In the genomic region with DNA sequence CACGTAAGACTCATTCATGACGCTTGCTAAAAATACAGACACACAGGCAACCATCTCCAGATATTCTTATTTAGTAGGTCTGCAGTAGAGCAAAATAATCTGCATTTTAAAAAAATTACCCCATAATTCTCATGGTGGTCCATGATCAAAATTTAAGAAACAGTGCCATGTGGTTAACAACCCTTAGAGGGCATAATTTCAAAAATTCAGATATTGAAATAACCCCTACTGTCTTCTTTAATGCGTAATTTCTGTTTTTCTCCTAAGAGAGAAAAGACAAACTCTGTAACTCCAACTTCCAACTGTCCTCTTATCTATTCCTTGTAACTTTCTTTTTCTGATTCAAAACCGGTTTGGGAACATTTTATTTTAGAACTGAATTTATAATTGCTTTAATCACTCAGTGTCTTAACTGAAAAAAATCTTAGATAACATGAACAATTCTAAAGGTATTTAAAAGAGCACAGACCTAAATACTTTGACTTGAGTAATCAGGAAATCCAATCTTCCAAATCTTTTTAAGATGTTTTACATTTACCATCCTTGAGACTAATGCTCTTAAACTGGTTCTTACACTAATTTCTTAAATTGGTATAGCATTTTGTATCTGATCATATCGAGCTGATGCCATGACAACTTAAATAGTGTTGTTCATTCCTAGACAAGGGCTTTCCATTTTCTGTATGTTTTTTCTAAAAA, we compare ENCODE assay signal across 11 cellular contexts.
"Had no signal": no experiment of that assay in that cellular context is flagged by ENCODE, and none has a peak within 500 bp of the region (broad histone marks: within the 10 kb centered on the region; RNA-seq: fewer than 3 reads in every experiment).

No MANE protein-coding gene starts in this region.

- H3K27ac Mint-ChIP-seq: stimulated activated naive CD8-positive, alpha-beta T cell treated with anti-CD3 and anti-CD28 coated beads, Interleukin-15, Interleukin-2, amounts not matched to agents 100 ng/mL and 50 ng/mL, for 24 hours had no signal

- H3K27me3 ChIP-seq: ovary had no signal

- H3K4me3 Mint-ChIP-seq: stimulated activated naive CD8-positive, alpha-beta T cell treated with anti-CD3 and anti-CD28 coated beads, Interleukin-15, Interleukin-2, amounts not matched to agents 100 ng/mL and 50 ng/mL, for 24 hours had no signal

- H3K27ac ChIP-seq: epithelial cell of prostate, ovary had no signal

- DNase-seq: activated CD4-positive, alpha-beta T cell treated with anti-CD3 and anti-CD28 coated beads, Interleukin-2, amount 50 U/mL, for 48 hours; activated CD4-positive, CD25-positive, alpha-beta regulatory T cell treated with anti-CD3 and anti-CD28 coated beads, Interleukin-2, amount 50 U/mL, for 72 hours; activated CD8-positive, alpha-beta memory T cell treated with anti-CD3 and anti-CD28 coated beads, Interleukin-2, amount 50 U/mL, for 4 hours; activated naive CD4-positive, alpha-beta T cell treated with Interleukin-2 at 50 U/mL for 16 hours; effector memory CD4-positive, alpha-beta T cell; kidney glomerular epithelial cell; ovary; stimulated activated CD4-positive, alpha-beta T cell treated with anti-CD3 and anti-CD28 coated beads, Interleukin-4, amount 100 ng/mL, for 1 hour; stimulated activated CD8-positive, alpha-beta memory T cell treated with anti-CD3 and anti-CD28 coated beads, Interleukin-4, amount 100 ng/mL, for 48 hours had no signal

- H3K27me3 Mint-ChIP-seq: stimulated activated naive CD8-positive, alpha-beta T cell treated with anti-CD3 and anti-CD28 coated beads, Interleukin-15, Interleukin-2, amounts not matched to agents 100 ng/mL and 50 ng/mL, for 24 hours had no signal

- H3K36me3 ChIP-seq: ovary had no signal

- H3K9me3 Mint-ChIP-seq: stimulated activated naive CD8-positive, alpha-beta T cell treated with anti-CD3 and anti-CD28 coated beads, Interleukin-15, Interleukin-2, amounts not matched to agents 100 ng/mL and 50 ng/mL, for 24 hours had no signal

- H3K9me3 ChIP-seq: ovary had no signal

- H3K4me3 ChIP-seq: ovary had no signal
